Comparison of ENCODE assay signal across 13 cellular contexts in the genomic region with DNA sequence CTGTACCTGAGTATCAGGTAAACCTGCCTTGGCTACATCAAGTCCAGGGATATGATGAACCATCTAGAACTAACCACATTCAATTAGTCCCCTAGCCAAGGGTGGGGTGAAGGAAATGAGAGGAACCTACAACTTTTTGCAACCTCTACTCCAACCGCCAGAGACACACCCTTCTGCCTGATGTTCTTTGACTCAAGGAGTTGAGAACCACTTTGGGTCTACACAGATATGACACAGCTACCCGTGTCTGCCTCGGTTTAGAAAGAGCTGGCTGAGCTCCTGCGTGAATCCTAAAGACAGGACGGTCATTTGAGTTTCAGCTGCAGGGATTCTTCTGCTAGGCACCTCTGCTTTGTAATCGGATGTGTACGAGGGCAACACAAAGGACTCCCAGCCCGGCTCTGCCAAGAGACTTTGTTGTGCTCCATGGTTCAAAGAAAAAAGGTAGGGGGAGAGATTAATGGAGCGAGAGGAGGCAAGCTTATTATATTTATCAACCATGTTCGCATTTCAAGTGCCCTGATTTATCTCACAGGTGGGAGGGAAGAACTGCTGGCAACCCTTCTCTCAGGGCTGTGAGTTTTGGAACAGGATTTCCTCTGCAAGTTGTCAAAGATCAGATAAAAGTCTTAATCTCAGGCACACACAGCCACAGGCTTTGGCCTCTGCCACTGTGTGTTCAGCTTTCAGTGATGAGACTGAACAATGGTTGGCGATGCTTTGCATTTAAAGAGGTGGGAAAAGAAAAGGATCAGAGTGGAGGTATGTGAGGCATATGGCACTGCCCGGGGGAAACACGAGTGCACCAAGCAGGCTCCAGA. TPM values are rescaled to one million over a fixed set of nuclear protein-coding genes. Genes with fewer than 3 reads are reported as not detected.
DNase-seq lines count a peak whose midpoint lies in the region; ATAC-seq and TF ChIP-seq lines count a peak whose summit lies in the region.
"Had no signal": no experiment of that assay in that cellular context is flagged by ENCODE, and none has a peak within 500 bp of the region (broad histone marks: within the 10 kb centered on the region; RNA-seq: fewer than 3 reads in every experiment).

No MANE protein-coding gene starts in this region.

- H3K27ac Mint-ChIP-seq in activated T-cell treated with anti-CD3 and anti-CD28 coated beads, Interleukin-2, amount 50 U/mL, for 72 hours: peak overlapping the region; percentile 47

- intact Hi-C loops in OCI-LY7 (cut with micrococcal nuclease; ENCODE audit: unreplicated experiment): loop anchor here (2.0 to 10.0 kb wide), 3 partner anchors 176 to 1453 kb away; a partner anchor contains a TSS

- no peaks in the 10 kb centered on the region for H3K27me3 ChIP-seq in effector memory CD4-positive, alpha-beta T cell (replicated peaks; ENCODE audit: control insufficient read depth, insufficient read depth, low read length, poor library complexity, severe bottlenecking)

- peak overlapping the region; percentile 95 for H3K4me2 ChIP-seq in OCI-LY7 (ENCODE audit: low read length)

- peaks cover 77% of the 10 kb centered on the region; the same call in 1 of the 2 replicates for H3K79me2 ChIP-seq in OCI-LY7 (ENCODE audit: insufficient read depth, low read depth, low read length)

- no peaks in the 10 kb centered on the region for H3K27me3 Mint-ChIP-seq in activated T-cell treated with anti-CD3 and anti-CD28 coated beads, Interleukin-2, amount 50 U/mL, for 72 hours (ENCODE audit: low read depth)

- H2AFZ ChIP-seq in OCI-LY7 (ENCODE audit: low read length): no peak overlapping the region

- no peaks in the 10 kb centered on the region for H3K9me3 ChIP-seq in OCI-LY7 (ENCODE audit: low read length)
- no peaks in the 10 kb centered on the region for H3K9me3 ChIP-seq in effector memory CD4-positive, alpha-beta T cell (ENCODE audit: control insufficient read depth, low read length)

- DNase-seq in activated T-cell treated with anti-CD3 and anti-CD28 coated beads, Interleukin-2, amount 50 U/mL, for 72 hours: no peak
- DNase-seq in activated T-cell treated with anti-CD3 and anti-CD28 coated beads for 4 hours: no peak
- peak; percentile 64 for DNase-seq in OCI-LY7 (ENCODE audit: low spot score)
- DNase-seq in effector memory CD4-positive, alpha-beta T cell: no peak
- DNase-seq in HUDEP-2 (lab: John Stamatoyannopoulos, UW; ENCODE audit: unreplicated experiment in 76 of 76): no peak
- no peak for DNase-seq in HuH-7 (ENCODE audit: low spot score)
- DNase-seq: activated CD8-positive, alpha-beta memory T cell treated with anti-CD3 and anti-CD28 coated beads, Interleukin-2, amount 50 U/mL, for 4 hours; foreskin melanocyte; H7; retina had no signal

- POLR2A ChIA-PET in OCI-LY7 (lab: Charles Lee): interaction anchor here (0.6 to 5.1 kb wide), 12 partner anchors 8 to 317 kb away, joined by 3 to 67 read pairs (median 8); no protein-coding TSS in a partner anchor

- no peaks in the 10 kb centered on the region for H3K9me3 Mint-ChIP-seq in activated T-cell treated with anti-CD3 and anti-CD28 coated beads, Interleukin-2, amount 50 U/mL, for 72 hours

- peaks cover 98% of the 10 kb centered on the region for H3K4me1 Mint-ChIP-seq in activated T-cell treated with anti-CD3 and anti-CD28 coated beads, Interleukin-2, amount 50 U/mL, for 72 hours (ENCODE audit: low read depth)

- CTCF ChIA-PET in OCI-LY7 (lab: Charles Lee; ENCODE audit: unreplicated experiment): interaction anchor here (1.3 to 2.9 kb wide), 2 partner anchors 10 to 15 kb away, joined by 3 to 21 read pairs; no protein-coding TSS in a partner anchor

- H3K4me3 Mint-ChIP-seq in activated T-cell treated with anti-CD3 and anti-CD28 coated beads, Interleukin-2, amount 50 U/mL, for 72 hours: peak overlapping the region; percentile 78 to 92

- peaks cover 0 to 3% of the 10 kb centered on the region in 2 donors for H3K36me3 Mint-ChIP-seq in activated T-cell treated with anti-CD3 and anti-CD28 coated beads, Interleukin-2, amount 50 U/mL, for 72 hours (ENCODE audit: insufficient read depth in 2 of 2)

- BruUV-seq in OCI-LY7 (replicated peaks; lab: Mats Ljungman, UMichigan): no TSS peak

- H3K27ac ChIP-seq in OCI-LY7 (ENCODE audit: low read depth, low read length, poor library complexity, severe bottlenecking): peak overlapping the region; percentile 99
- H3K27ac ChIP-seq in effector memory CD4-positive, alpha-beta T cell (ENCODE audit: insufficient read depth, low read length, poor library complexity, severe bottlenecking): peak overlapping the region; percentile 65
- H3K27ac ChIP-seq in skin epidermis: peak overlapping the region in 12 of 21 experiments; percentile 6 to 94 (median 56)

- peaks cover 3% of the 10 kb centered on the region; the same call in 1 of the 2 replicates for H3K36me3 ChIP-seq in OCI-LY7 (ENCODE audit: insufficient read depth, low read length)
- H3K36me3 ChIP-seq in effector memory CD4-positive, alpha-beta T cell (ENCODE audit: control insufficient read depth, insufficient read depth, low read length): no peaks in the 10 kb centered on the region

- TF ChIP-seq CTCF in OCI-LY7 (conservative IDR thresholded peaks at IDR 0.05; ENCODE audit: low read length): no peak

- ATAC-seq in activated T-cell treated with anti-CD3 and anti-CD28 coated beads, Interleukin-2, amount 50 U/mL, for 72 hours (replicated peaks in 1 of 2): peak in 1 of 2 donors; percentile 21
- ATAC-seq in GM21825 (IDR thresholded peaks at IDR 0.05; ENCODE audit: unreplicated experiment): no peak

- no peaks in the 10 kb centered on the region for H4K20me1 ChIP-seq in OCI-LY7 (ENCODE audit: insufficient read depth, low read length)

- H3K9me2 ChIP-seq in OCI-LY7 (ENCODE audit: insufficient read depth, low read length): no peaks in the 10 kb centered on the region

- H3K4me3 ChIP-seq in OCI-LY7 (ENCODE audit: low read depth, low read length, poor library complexity, severe bottlenecking): peak overlapping the region; percentile 21
- peak overlapping the region; percentile 30 for H3K4me3 ChIP-seq in effector memory CD4-positive, alpha-beta T cell (ENCODE audit: insufficient read depth, low read depth, low read length, poor library complexity, severe bottlenecking)
- no peak overlapping the region for H3K4me3 ChIP-seq in skin epidermis

- peaks cover 99% of the 10 kb centered on the region for H3K4me1 ChIP-seq in OCI-LY7 (ENCODE audit: insufficient read depth, low read length, poor library complexity, severe bottlenecking)
- peaks cover 97% of the 10 kb centered on the region for H3K4me1 ChIP-seq in effector memory CD4-positive, alpha-beta T cell (ENCODE audit: control insufficient read depth, insufficient read depth, low read length, poor library complexity, severe bottlenecking)

RNA-seq across cellular contexts. Expression of a gene that starts 35.1 kb away (rescaled TPM):
- 10 to 100 TPM; 48.6 to 58.5 TPM for total RNA-seq in activated T-cell treated with anti-CD3 and anti-CD28 coated beads, Interleukin-2, amount 50 U/mL, for 72 hours
- 79.4 and 88.8 TPM in 2 replicates for total RNA-seq in OCI-LY7 (2014; rRNA removed; shearing (Covaris generic))
- 78.2 and 81.2 TPM in 2 replicates for total RNA-seq in OCI-LY7 (2022)
- total RNA-seq: NCI-H460 had no signal

Comparison
In these comparisons a context has a peak if more than half of its experiments do, and no peak if none do; other contexts are left out.
1. H3K4me3 ChIP-seq: peak in OCI-LY7 (single experiment) and effector memory CD4-positive, alpha-beta T cell (single experiment); none in skin epidermis (0 of 7).
2. Peak in every context shown above with its lines, with median percentiles within 50 percentile points of each other: H3K27ac ChIP-seq.